In genomic region chr9:34732478-34732877, GRCh38 we compare ENCODE assay signal across 2 cellular contexts.
TF ChIP-seq lines count a peak whose summit lies in the region.

No MANE protein-coding gene starts in this region.

TF ChIP-seq in liver, 16 proteins besides CTCF, POLR2A, EP300 and RAD21:
- TF ChIP-seq SP1 (IDR thresholded peaks at IDR 0.05): no peak
- peak; percentile 34 to 64 for TF ChIP-seq HNF4A (conservative IDR thresholded peaks at IDR 0.05)
TF ChIP-seq in liver: peak in this region for 1.

TF ChIP-seq in HepG2, 621 proteins besides CTCF, POLR2A, EP300 and RAD21:
- TF ChIP-seq THRA (CRISPR knock-in tag; IDR thresholded peaks at IDR 0.05; ENCODE audit: borderline replicate concordance) (no peak), ZNF512B (CRISPR knock-in tag; IDR thresholded peaks at IDR 0.05; ENCODE audit: borderline replicate concordance) (no peak), PHB2 (IDR thresholded peaks at IDR 0.05; ENCODE audit: partially characterized antibody) (no peak), ZNF354B (CRISPR knock-in tag; IDR thresholded peaks at IDR 0.05) (no peak), U2AF1 (optimal IDR thresholded peaks at IDR 0.05; ENCODE audit: low read depth, low read length) (no peak), DR1 (CRISPR knock-in tag; IDR thresholded peaks at IDR 0.05) (no peak), ZXDC (CRISPR knock-in tag; IDR thresholded peaks at IDR 0.05) (no peak), MTF1 (CRISPR knock-in tag; IDR thresholded peaks at IDR 0.05) (no peak), HMG20A (CRISPR knock-in tag; IDR thresholded peaks at IDR 0.05; ENCODE audit: borderline replicate concordance) (no peak), ZNF367 (CRISPR knock-in tag; IDR thresholded peaks at IDR 0.05; ENCODE audit: borderline replicate concordance) (no peak), ZNF335 (CRISPR knock-in tag; IDR thresholded peaks at IDR 0.05) (no peak), TBX3 (IDR thresholded peaks at IDR 0.05; ENCODE audit: borderline replicate concordance) (no peak), KAT8 (CRISPR knock-in tag; IDR thresholded peaks at IDR 0.05) (no peak), NONO (IDR thresholded peaks at IDR 0.05) (no peak), NONO (CRISPR knock-in tag; conservative IDR thresholded peaks at IDR 0.05) (no peak), KDM3A (CRISPR knock-in tag; IDR thresholded peaks at IDR 0.05; ENCODE audit: low read depth) (no peak), ETS1 (CRISPR knock-in tag; IDR thresholded peaks at IDR 0.05) (no peak), SP2 (CRISPR knock-in tag; IDR thresholded peaks at IDR 0.05) (no peak), ZNF547 (CRISPR knock-in tag; IDR thresholded peaks at IDR 0.05) (no peak), ZNF230 (CRISPR knock-in tag; IDR thresholded peaks at IDR 0.05) (no peak), ZSCAN25 (CRISPR knock-in tag; IDR thresholded peaks at IDR 0.05) (no peak)
